ENCODE assay signal across 1 cellular context in genomic region chr3:196528639-196529233, GRCh38.
TF ChIP-seq lines count a peak whose summit lies in the region.

No MANE protein-coding gene starts in this region.

TF ChIP-seq in SK-N-SH treated with all-trans-retinoic acid at 6 μM for 48 hours, 23 proteins besides CTCF, POLR2A, EP300 and RAD21 (continued from another document):
- TF ChIP-seq, protein P1, sequence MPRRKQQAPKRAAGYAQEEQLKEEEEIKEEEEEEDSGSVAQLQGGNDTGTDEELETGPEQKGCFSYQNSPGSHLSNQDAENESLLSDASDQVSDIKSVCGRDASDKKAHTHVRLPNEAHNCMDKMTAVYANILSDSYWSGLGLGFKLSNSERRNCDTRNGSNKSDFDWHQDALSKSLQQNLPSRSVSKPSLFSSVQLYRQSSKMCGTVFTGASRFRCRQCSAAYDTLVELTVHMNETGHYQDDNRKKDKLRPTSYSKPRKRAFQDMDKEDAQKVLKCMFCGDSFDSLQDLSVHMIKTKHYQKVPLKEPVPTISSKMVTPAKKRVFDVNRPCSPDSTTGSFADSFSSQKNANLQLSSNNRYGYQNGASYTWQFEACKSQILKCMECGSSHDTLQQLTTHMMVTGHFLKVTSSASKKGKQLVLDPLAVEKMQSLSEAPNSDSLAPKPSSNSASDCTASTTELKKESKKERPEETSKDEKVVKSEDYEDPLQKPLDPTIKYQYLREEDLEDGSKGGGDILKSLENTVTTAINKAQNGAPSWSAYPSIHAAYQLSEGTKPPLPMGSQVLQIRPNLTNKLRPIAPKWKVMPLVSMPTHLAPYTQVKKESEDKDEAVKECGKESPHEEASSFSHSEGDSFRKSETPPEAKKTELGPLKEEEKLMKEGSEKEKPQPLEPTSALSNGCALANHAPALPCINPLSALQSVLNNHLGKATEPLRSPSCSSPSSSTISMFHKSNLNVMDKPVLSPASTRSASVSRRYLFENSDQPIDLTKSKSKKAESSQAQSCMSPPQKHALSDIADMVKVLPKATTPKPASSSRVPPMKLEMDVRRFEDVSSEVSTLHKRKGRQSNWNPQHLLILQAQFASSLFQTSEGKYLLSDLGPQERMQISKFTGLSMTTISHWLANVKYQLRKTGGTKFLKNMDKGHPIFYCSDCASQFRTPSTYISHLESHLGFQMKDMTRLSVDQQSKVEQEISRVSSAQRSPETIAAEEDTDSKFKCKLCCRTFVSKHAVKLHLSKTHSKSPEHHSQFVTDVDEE (CRISPR knock-in tag; IDR thresholded peaks at IDR 0.05), result no peak
- TF ChIP-seq, protein P2, sequence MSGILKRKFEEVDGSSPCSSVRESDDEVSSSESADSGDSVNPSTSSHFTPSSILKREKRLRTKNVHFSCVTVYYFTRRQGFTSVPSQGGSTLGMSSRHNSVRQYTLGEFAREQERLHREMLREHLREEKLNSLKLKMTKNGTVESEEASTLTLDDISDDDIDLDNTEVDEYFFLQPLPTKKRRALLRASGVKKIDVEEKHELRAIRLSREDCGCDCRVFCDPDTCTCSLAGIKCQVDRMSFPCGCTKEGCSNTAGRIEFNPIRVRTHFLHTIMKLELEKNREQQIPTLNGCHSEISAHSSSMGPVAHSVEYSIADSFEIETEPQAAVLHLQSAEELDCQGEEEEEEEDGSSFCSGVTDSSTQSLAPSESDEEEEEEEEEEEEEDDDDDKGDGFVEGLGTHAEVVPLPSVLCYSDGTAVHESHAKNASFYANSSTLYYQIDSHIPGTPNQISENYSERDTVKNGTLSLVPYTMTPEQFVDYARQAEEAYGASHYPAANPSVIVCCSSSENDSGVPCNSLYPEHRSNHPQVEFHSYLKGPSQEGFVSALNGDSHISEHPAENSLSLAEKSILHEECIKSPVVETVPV (CRISPR knock-in tag; IDR thresholded peaks at IDR 0.05), result no peak
- no peak for TF ChIP-seq ZNF70 (CRISPR knock-in tag; IDR thresholded peaks at IDR 0.05)
- TF ChIP-seq POU6F1 (CRISPR knock-in tag; IDR thresholded peaks at IDR 0.05; ENCODE audit: borderline replicate concordance, low read depth), result no peak
- no peak for TF ChIP-seq ZFP3 (CRISPR knock-in tag; IDR thresholded peaks at IDR 0.05)
- no peak for TF ChIP-seq TOX (CRISPR knock-in tag; IDR thresholded peaks at IDR 0.05; ENCODE audit: borderline replicate concordance)
- TF ChIP-seq, protein P3, sequence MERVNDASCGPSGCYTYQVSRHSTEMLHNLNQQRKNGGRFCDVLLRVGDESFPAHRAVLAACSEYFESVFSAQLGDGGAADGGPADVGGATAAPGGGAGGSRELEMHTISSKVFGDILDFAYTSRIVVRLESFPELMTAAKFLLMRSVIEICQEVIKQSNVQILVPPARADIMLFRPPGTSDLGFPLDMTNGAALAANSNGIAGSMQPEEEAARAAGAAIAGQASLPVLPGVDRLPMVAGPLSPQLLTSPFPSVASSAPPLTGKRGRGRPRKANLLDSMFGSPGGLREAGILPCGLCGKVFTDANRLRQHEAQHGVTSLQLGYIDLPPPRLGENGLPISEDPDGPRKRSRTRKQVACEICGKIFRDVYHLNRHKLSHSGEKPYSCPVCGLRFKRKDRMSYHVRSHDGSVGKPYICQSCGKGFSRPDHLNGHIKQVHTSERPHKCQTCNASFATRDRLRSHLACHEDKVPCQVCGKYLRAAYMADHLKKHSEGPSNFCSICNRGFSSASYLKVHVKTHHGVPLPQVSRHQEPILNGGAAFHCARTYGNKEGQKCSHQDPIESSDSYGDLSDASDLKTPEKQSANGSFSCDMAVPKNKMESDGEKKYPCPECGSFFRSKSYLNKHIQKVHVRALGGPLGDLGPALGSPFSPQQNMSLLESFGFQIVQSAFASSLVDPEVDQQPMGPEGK (CRISPR knock-in tag; IDR thresholded peaks at IDR 0.05; ENCODE audit: borderline replicate concordance), result no peak
- TF ChIP-seq PPARA (CRISPR knock-in tag; IDR thresholded peaks at IDR 0.05; ENCODE audit: borderline replicate concordance), result no peak
- no peak for TF ChIP-seq ISL1 (CRISPR knock-in tag; IDR thresholded peaks at IDR 0.05)
- no peak for TF ChIP-seq ZFP30 (CRISPR knock-in tag; IDR thresholded peaks at IDR 0.05)
